Comparison of ENCODE assay signal across 22 cellular contexts in genomic region chr9:137376386-137376785, GRCh38. TPM values are rescaled to one million over a fixed set of nuclear protein-coding genes. Genes with fewer than 3 reads are reported as not detected.
DNase-seq lines count a peak whose midpoint lies in the region; ATAC-seq, FAIRE-seq and TF ChIP-seq lines count a peak whose summit lies in the region.
"Had no signal": no experiment of that assay in that cellular context is flagged by ENCODE, and none has a peak within 500 bp of the region (broad histone marks: within the 10 kb centered on the region; RNA-seq: fewer than 3 reads in every experiment).

No MANE protein-coding gene starts in this region.

- no peaks in the 10 kb centered on the region for H3K27me3 Mint-ChIP-seq in activated CD4-positive, alpha-beta T cell treated with anti-CD3 and anti-CD28 coated beads, Interleukin-2, amount 10 ng/mL, durations not matched to agents 7 days and 5 days
- H3K27me3 Mint-ChIP-seq in osteocyte (ENCODE audit: unreplicated experiment) = no peaks in the 10 kb centered on the region
- H3K27me3 Mint-ChIP-seq: CD4-positive, alpha-beta memory T cell had no signal

- peak; percentile 30 for DNase-seq in activated effector memory CD4-positive, alpha-beta T cell treated with anti-CD3 and anti-CD28 coated beads, Interleukin-2, amount 50 U/mL, for 16 hours
- DNase-seq in activated effector memory CD4-positive, alpha-beta T cell treated with Interleukin-2 at 50 U/mL for 16 hours = no peak
- DNase-seq in HEK293T (ENCODE audit: extremely low spot score) (no peak), kidney (peak; percentile 16), ovary (peak in 3 of 5 donors; percentile 4 to 13 (median 10)), osteocyte (ENCODE audit: extremely low spot score, unreplicated experiment) (no peak)
- no peak for DNase-seq in activated CD4-positive, alpha-beta T cell treated with anti-CD3 and anti-CD28 coated beads, Interleukin-2, amount 10 ng/mL, durations not matched to agents 7 days and 5 days
- DNase-seq: 8988T; CD4-positive, alpha-beta memory T cell; DMS153; DMS79; GDM1; GOT3; H9 had no signal

- no peak overlapping the region for H3K27ac Mint-ChIP-seq in activated CD4-positive, alpha-beta T cell treated with anti-CD3 and anti-CD28 coated beads, Interleukin-2, amount 10 ng/mL, durations not matched to agents 7 days and 5 days
- no peak overlapping the region for H3K27ac Mint-ChIP-seq in osteocyte (ENCODE audit: unreplicated experiment)
- H3K27ac Mint-ChIP-seq: CD4-positive, alpha-beta memory T cell had no signal

- intact Hi-C loops in kidney (cut with DNase I) (no loop called here), ovary (cut with DNase I) (no loop called here)

- CTCF ChIA-PET in HEK293T (lab: Yijun Ruan, JAX) = no interaction called here
- CTCF ChIA-PET in activated CD4-positive, alpha-beta T cell treated with anti-CD3 and anti-CD28 coated beads, Interleukin-2, amount 10 ng/mL, durations not matched to agents 7 days and 5 days (lab: Charles Lee) = interaction anchor here (0.6 kb wide), 1 partner anchor 21 kb away, joined by 3 read pairs; no protein-coding TSS in a partner anchor

- ATAC-seq in GM18519 (IDR thresholded peaks at IDR 0.05; ENCODE audit: low FRiP score, unreplicated experiment) = no peak

- no peak for TF ChIP-seq EP300 in ovary (IDR thresholded peaks at IDR 0.05)

- FAIRE-seq in kidney (lab: Jason Lieb, UNC) = no peak
- FAIRE-seq: GM12892, GM18507 had no signal

- H3K27me3 ChIP-seq in ovary = no peaks in the 10 kb centered on the region
- H3K27me3 ChIP-seq: BLaER1 had no signal

- H3K9me3 ChIP-seq in kidney (ENCODE audit: control insufficient read depth in 1 of 2, low read length in 2 of 2) = no peaks in the 10 kb centered on the region
- no peaks in the 10 kb centered on the region for H3K9me3 ChIP-seq in ovary

- WGBS in ovary, 3 donors = 92 to 96% (median 94%) methylated on average over 12 of the region's 12 CpGs

- no peak for TF ChIP-seq CTCF in kidney (IDR thresholded peaks at IDR 0.05; ENCODE audit: borderline replicate concordance, extremely low read depth, insufficient read depth)
- TF ChIP-seq CTCF in ovary (IDR thresholded peaks at IDR 0.05) = no peak
- no peak for TF ChIP-seq CTCF in osteocyte (IDR thresholded peaks at IDR 0.05)

- no peak for TF ChIP-seq POLR2A in ovary (IDR thresholded peaks at IDR 0.05)

- H3K4me3 Mint-ChIP-seq in activated CD4-positive, alpha-beta T cell treated with anti-CD3 and anti-CD28 coated beads, Interleukin-2, amount 10 ng/mL, durations not matched to agents 7 days and 5 days = no peak overlapping the region
- no peak overlapping the region for H3K4me3 Mint-ChIP-seq in osteocyte (ENCODE audit: unreplicated experiment)
- H3K4me3 Mint-ChIP-seq: CD14-positive monocyte; CD4-positive, alpha-beta memory T cell; H9 had no signal

- no peak overlapping the region for H3K27ac ChIP-seq in kidney (ENCODE audit: low read depth in 2 of 2, low read length in 2 of 2)
- no peak overlapping the region for H3K27ac ChIP-seq in ovary
- H3K27ac ChIP-seq: BLaER1, HL-60 had no signal

- H3K4me3 ChIP-seq in kidney (ENCODE audit: low read length in 2 of 2) (no peak overlapping the region), ovary (no peak overlapping the region)
- H3K4me3 ChIP-seq: BLaER1 had no signal

- H3K4me1 ChIP-seq in kidney (ENCODE audit: control insufficient read depth in 1 of 2, insufficient read depth in 1 of 2, low read depth in 1 of 2, low read length in 2 of 2) (no peaks in the 10 kb centered on the region), ovary (ENCODE audit: insufficient read depth) (no peaks in the 10 kb centered on the region)

- H3K4me1 Mint-ChIP-seq in activated CD4-positive, alpha-beta T cell treated with anti-CD3 and anti-CD28 coated beads, Interleukin-2, amount 10 ng/mL, durations not matched to agents 7 days and 5 days = no peaks in the 10 kb centered on the region
- H3K4me1 Mint-ChIP-seq in osteocyte (ENCODE audit: unreplicated experiment) = no peaks in the 10 kb centered on the region
- H3K4me1 Mint-ChIP-seq: CD14-positive monocyte; CD4-positive, alpha-beta memory T cell; H9 had no signal

- H3K36me3 ChIP-seq in kidney (ENCODE audit: control insufficient read depth in 1 of 2, insufficient read depth in 2 of 2, low read length in 2 of 2) (no peaks in the 10 kb centered on the region), ovary (no peaks in the 10 kb centered on the region)

- H3K9ac ChIP-seq in kidney (ENCODE audit: low read length in 2 of 2) = no peak overlapping the region
- H3K9ac ChIP-seq: BLaER1 had no signal

- POLR2A ChIA-PET in HEK293T (lab: Yijun Ruan, JAX) = interaction anchor here (0.7 kb wide), 1 partner anchor 105 kb away, joined by 3 read pairs; no protein-coding TSS in a partner anchor
- POLR2A ChIA-PET in activated CD4-positive, alpha-beta T cell treated with anti-CD3 and anti-CD28 coated beads, Interleukin-2, amount 10 ng/mL, durations not matched to agents 7 days and 5 days (lab: Charles Lee) = no interaction called here

- no peaks in the 10 kb centered on the region for H3K36me3 Mint-ChIP-seq in activated CD4-positive, alpha-beta T cell treated with anti-CD3 and anti-CD28 coated beads, Interleukin-2, amount 10 ng/mL, durations not matched to agents 7 days and 5 days (ENCODE audit: low read depth)
- H3K36me3 Mint-ChIP-seq in osteocyte (ENCODE audit: unreplicated experiment) = no peaks in the 10 kb centered on the region
- H3K36me3 Mint-ChIP-seq: CD4-positive, alpha-beta memory T cell had no signal

- H3K9me3 Mint-ChIP-seq in activated CD4-positive, alpha-beta T cell treated with anti-CD3 and anti-CD28 coated beads, Interleukin-2, amount 10 ng/mL, durations not matched to agents 7 days and 5 days = no peaks in the 10 kb centered on the region
- H3K9me3 Mint-ChIP-seq in osteocyte (ENCODE audit: unreplicated experiment) = no peaks in the 10 kb centered on the region
- H3K9me3 Mint-ChIP-seq: CD4-positive, alpha-beta memory T cell had no signal

TF ChIP-seq in HEK293T, 16 proteins besides CTCF, POLR2A, EP300 and RAD21:
- TF ChIP-seq SUZ12 (IDR thresholded peaks at IDR 0.05) (no peak), PKNOX1 (IDR thresholded peaks at IDR 0.05) (0 out of 2 replicates have a peak, but pooled peaks have one; percentile 5)

RNA-seq across cellular contexts. Expression of gene EXD3, which starts 46.6 kb away (rescaled TPM):
- total RNA-seq in kidney = 44.5 TPM
- polyA plus RNA-seq in kidney (ENCODE audit: insufficient read depth, low read depth, low replicate concordance) = 18.9 TPM
- 10 to 100 TPM; 19.5 to 30.6 (median 26.2) TPM for total RNA-seq in ovary
- 10 to 100 TPM in 1 of 2 donors, 1 to 10 TPM in 1; 1.0 to 19.4 TPM for polyA plus RNA-seq in ovary
- 10 to 100 TPM; 10.3 to 13.2 TPM for total RNA-seq in activated CD4-positive, alpha-beta T cell treated with anti-CD3 and anti-CD28 coated beads, Interleukin-2, amount 10 ng/mL, durations not matched to agents 7 days and 5 days
- 20.0 and 21.5 TPM in 2 replicates for total RNA-seq in osteocyte

RNA-seq across cellular contexts. Expression of gene NOXA1, which starts 46.8 kb away (rescaled TPM):
- 21.8 TPM for total RNA-seq in kidney
- polyA plus RNA-seq in kidney (ENCODE audit: insufficient read depth, low read depth, low replicate concordance) = 19.1 TPM
- total RNA-seq in ovary = 10 to 100 TPM in 5 of 7 donors, 1 to 10 TPM in 2; 8.5 to 18.5 (median 13.8) TPM
- polyA plus RNA-seq in ovary = 1 to 10 TPM in 1 of 2 donors, not detected in 1; 7.1 TPM
- 1 to 10 TPM in 1 of 2 experiments, under 1 TPM in 1; 0.46 to 1.1 TPM for total RNA-seq in activated CD4-positive, alpha-beta T cell treated with anti-CD3 and anti-CD28 coated beads, Interleukin-2, amount 10 ng/mL, durations not matched to agents 7 days and 5 days
- 1.0 and 1.5 TPM in 2 replicates for total RNA-seq in osteocyte
- total RNA-seq: Daoy, HT1080 had no signal

Comparison
In these comparisons a context has a peak if more than half of its experiments do, and no peak if none do; other contexts are left out.
1. DNase-seq: peak in activated effector memory CD4-positive, alpha-beta T cell treated with anti-CD3 and anti-CD28 coated beads, Interleukin-2, amount 50 U/mL, for 16 hours (single experiment), kidney (single experiment) and ovary (3 of 5); none in activated effector memory CD4-positive, alpha-beta T cell treated with Interleukin-2 at 50 U/mL for 16 hours (single experiment), HEK293T (single experiment), activated CD4-positive, alpha-beta T cell treated with anti-CD3 and anti-CD28 coated beads, Interleukin-2, amount 10 ng/mL, durations not matched to agents 7 days and 5 days (single experiment) and osteocyte (single experiment).